ENCODE assay signal across 10 cellular contexts in the genomic region with DNA sequence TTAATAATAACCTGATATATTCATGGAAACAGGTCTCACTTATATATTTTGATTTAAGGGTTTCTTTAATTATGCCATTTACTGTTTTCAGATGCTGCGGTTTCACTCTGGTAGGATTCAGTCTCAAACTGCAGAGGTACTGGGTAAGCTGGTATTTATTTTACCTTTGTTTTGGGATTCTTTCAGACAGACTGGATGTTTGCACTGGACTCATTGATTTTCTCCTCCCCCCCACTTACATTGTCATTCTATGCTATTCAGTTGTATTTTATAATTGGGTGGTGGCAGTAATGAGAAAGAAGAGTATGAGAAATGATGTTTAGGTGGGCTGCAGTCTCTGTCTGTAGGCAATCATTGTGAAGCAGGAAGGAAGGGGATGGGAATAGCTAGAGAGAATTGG.
"Had no signal": no experiment of that assay in that cellular context is flagged by ENCODE, and none has a peak within 500 bp of the region (broad histone marks: within the 10 kb centered on the region; RNA-seq: fewer than 3 reads in every experiment).

No MANE protein-coding gene starts in this region.

- H3K36me3 Mint-ChIP-seq: activated naive CD4-positive, alpha-beta T cell treated with anti-CD3 and anti-CD28 coated beads, Interleukin-2, amount 50 U/mL, for 24 hours had no signal

- ATAC-seq: activated T-cell treated with anti-CD3 and anti-CD28 coated beads, Interleukin-2, amount 50 U/mL, for 4 hours; esophagus mucosa; pancreas had no signal

- H3K27me3 ChIP-seq: pancreas had no signal

- H3K4me3 ChIP-seq: pancreas had no signal

- H3K27ac ChIP-seq: pancreas had no signal

- H3K36me3 ChIP-seq: pancreas had no signal

- H3K4me1 ChIP-seq: pancreas had no signal

- H3K4me1 Mint-ChIP-seq: activated naive CD4-positive, alpha-beta T cell treated with anti-CD3 and anti-CD28 coated beads, Interleukin-2, amount 50 U/mL, for 24 hours had no signal

- H3K4me3 Mint-ChIP-seq: activated naive CD4-positive, alpha-beta T cell treated with anti-CD3 and anti-CD28 coated beads, Interleukin-2, amount 50 U/mL, for 24 hours; activated T-cell treated with anti-CD3 and anti-CD28 coated beads, Interleukin-2, amount 50 U/mL, for 4 hours had no signal

- H3K9me3 Mint-ChIP-seq: activated naive CD4-positive, alpha-beta T cell treated with anti-CD3 and anti-CD28 coated beads, Interleukin-2, amount 50 U/mL, for 24 hours; activated T-cell treated with anti-CD3 and anti-CD28 coated beads, Interleukin-2, amount 50 U/mL, for 4 hours had no signal

- H3K9me3 ChIP-seq: pancreas had no signal

- H3K27ac Mint-ChIP-seq: activated naive CD4-positive, alpha-beta T cell treated with anti-CD3 and anti-CD28 coated beads, Interleukin-2, amount 50 U/mL, for 24 hours had no signal

- DNase-seq: activated CD4-positive, alpha-beta T cell treated with anti-CD3 and anti-CD28 coated beads, Interleukin-2, amount 50 U/mL, for 4 hours; activated CD4-positive, CD25-positive, alpha-beta regulatory T cell treated with anti-CD3 and anti-CD28 coated beads, Interleukin-2, amount 50 U/mL, for 72 hours; activated effector memory CD4-positive, alpha-beta T cell treated with anti-CD3 and anti-CD28 coated beads, Interleukin-2, amount 50 U/mL, for 16 hours; activated T-cell treated with anti-CD3 and anti-CD28 coated beads, Interleukin-2, amount 50 U/mL, for 4 hours; hypothalamus; kidney glomerular epithelial cell; pancreas; stimulated activated CD4-positive, alpha-beta T cell treated with anti-CD3 and anti-CD28 coated beads, Interleukin-1b, Interleukin-23, amount 100 ng/mL, for 48 hours had no signal
